20 cellular contexts compared by ENCODE assay signal in the genomic region with DNA sequence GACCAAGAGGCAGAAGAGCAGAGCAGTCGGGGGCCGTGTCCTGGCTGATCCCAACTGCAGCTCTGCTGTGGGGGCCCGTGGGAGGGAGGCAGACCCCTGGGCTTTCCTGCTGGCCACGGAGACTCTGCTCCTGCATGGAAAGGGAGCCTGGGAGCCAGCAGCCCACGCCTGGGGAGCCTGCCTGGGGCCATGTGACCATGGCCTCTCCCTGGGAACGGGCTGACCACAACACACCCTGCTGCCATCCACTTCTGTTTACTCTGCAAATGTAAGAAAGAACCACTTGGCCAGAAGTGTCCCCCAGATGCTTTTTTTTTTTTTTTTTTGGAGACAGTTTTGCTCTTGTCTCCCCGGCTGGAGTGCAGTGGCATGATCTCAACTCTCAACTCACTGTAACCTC. TPM values are rescaled to one million over a fixed set of nuclear protein-coding genes. Genes with fewer than 3 reads are reported as not detected.
"Had no signal": no experiment of that assay in that cellular context is flagged by ENCODE, and none has a peak within 500 bp of the region (broad histone marks: within the 10 kb centered on the region; RNA-seq: fewer than 3 reads in every experiment).

No MANE protein-coding gene starts in this region.

- H3K36me3 ChIP-seq: right lobe of liver had no signal

- H3K27me3 Mint-ChIP-seq: activated CD4-positive, alpha-beta T cell treated with anti-CD3 and anti-CD28 coated beads, Interleukin-2, amount 10 ng/mL, durations not matched to agents 7 days and 5 days; activated T-helper 17 cell treated with anti-CD3 and anti-CD28 coated beads, Interleukin-2, amount 50 U/mL, for 72 hours; central memory CD8-positive, alpha-beta T cell; effector memory CD8-positive, alpha-beta T cell; naive B cell; stimulated activated naive B cell treated with anti-CD40 and anti-IgM and Interleukin-4, amounts not matched to agents 10 μg/mL and 1 μg/mL and 100 μg/mL, for 72 hours had no signal

- H3K9me3 ChIP-seq: psoas muscle, right lobe of liver, spleen, tibial nerve had no signal

- H3K9me3 Mint-ChIP-seq: activated CD4-positive, alpha-beta T cell treated with anti-CD3 and anti-CD28 coated beads, Interleukin-2, amount 10 ng/mL, durations not matched to agents 7 days and 5 days; activated naive CD4-positive, alpha-beta T cell treated with anti-CD3 and anti-CD28 coated beads for 36 hours; activated T-helper 17 cell treated with anti-CD3 and anti-CD28 coated beads, Interleukin-2, amount 50 U/mL, for 72 hours; central memory CD8-positive, alpha-beta T cell; effector memory CD8-positive, alpha-beta T cell; naive B cell; stimulated activated naive B cell treated with anti-CD40 and anti-IgM and Interleukin-4, amounts not matched to agents 10 μg/mL and 1 μg/mL and 100 μg/mL, for 72 hours; T-helper 1 cell treated with Interleukin-12 subunit alpha and Interleukin-12 subunit beta and Interleukin-4 antibody, amounts not matched to agents 30 μg/mL and 1 μg/mL, for 36 hours had no signal

- ATAC-seq: activated T-helper 17 cell treated with anti-CD3 and anti-CD28 coated beads, Interleukin-2, amount 50 U/mL, for 72 hours; effector memory CD8-positive, alpha-beta T cell; psoas muscle; right lobe of liver; stimulated activated naive B cell treated with anti-CD40 and anti-IgM and Interleukin-4, amounts not matched to agents 10 μg/mL and 1 μg/mL and 100 μg/mL, for 72 hours had no signal

- H3K4me3 Mint-ChIP-seq: activated naive CD4-positive, alpha-beta T cell treated with anti-CD3 and anti-CD28 coated beads for 36 hours; central memory CD8-positive, alpha-beta T cell; stimulated activated naive B cell treated with anti-CD40 and anti-IgM and Interleukin-4, amounts not matched to agents 10 μg/mL and 1 μg/mL and 100 μg/mL, for 72 hours; T-helper 1 cell treated with Interleukin-12 subunit alpha and Interleukin-12 subunit beta and Interleukin-4 antibody, amounts not matched to agents 30 μg/mL and 1 μg/mL, for 36 hours had no signal

- DNase-seq: activated CD4-positive, alpha-beta T cell treated with anti-CD3 and anti-CD28 coated beads, Interleukin-2, amount 10 ng/mL, durations not matched to agents 7 days and 5 days; activated CD4-positive, CD25-positive, alpha-beta regulatory T cell; activated naive CD4-positive, alpha-beta T cell treated with anti-CD3 and anti-CD28 coated beads for 36 hours; activated T-cell treated with anti-CD3 and anti-CD28 coated beads for 4 hours; effector memory CD8-positive, alpha-beta T cell; hippocampal formation; naive B cell; occipital lobe; psoas muscle; right lobe of liver; spleen; stimulated activated CD4-positive, alpha-beta T cell treated with anti-CD3 and anti-CD28 coated beads, Interleukin-1b, Interleukin-23, amount 100 ng/mL, for 48 hours; stimulated activated naive B cell treated with anti-CD40 and anti-IgM and Interleukin-4, amounts not matched to agents 10 μg/mL and 1 μg/mL and 100 μg/mL, for 72 hours had no signal

- H3K27ac ChIP-seq: psoas muscle, right lobe of liver, spleen, tibial nerve had no signal

- H3K27me3 ChIP-seq: right lobe of liver, spleen, tibial nerve had no signal

- H3K4me3 ChIP-seq: lung, psoas muscle, right lobe of liver, spleen, tibial nerve had no signal

- H3K27ac Mint-ChIP-seq: activated naive CD4-positive, alpha-beta T cell treated with anti-CD3 and anti-CD28 coated beads for 36 hours; activated T-helper 17 cell treated with anti-CD3 and anti-CD28 coated beads, Interleukin-2, amount 50 U/mL, for 72 hours; effector memory CD8-positive, alpha-beta T cell; stimulated activated naive B cell treated with anti-CD40 and anti-IgM and Interleukin-4, amounts not matched to agents 10 μg/mL and 1 μg/mL and 100 μg/mL, for 72 hours; T-helper 1 cell treated with Interleukin-12 subunit alpha and Interleukin-12 subunit beta and Interleukin-4 antibody, amounts not matched to agents 30 μg/mL and 1 μg/mL, for 36 hours had no signal

RNA-seq across cellular contexts. Expression of a gene that starts 13.2 kb away (rescaled TPM):
- total RNA-seq: activated CD4-positive, alpha-beta T cell treated with anti-CD3 and anti-CD28 coated beads, Interleukin-2, amount 10 ng/mL, durations not matched to agents 7 days and 5 days; activated CD8-positive, alpha-beta memory T cell treated with anti-CD3 and anti-CD28 coated beads for 36 hours; activated naive CD4-positive, alpha-beta T cell treated with anti-CD3 and anti-CD28 coated beads for 36 hours; subcutaneous adipose tissue had no signal
